30 cellular contexts compared by ENCODE assay signal in genomic region chr11:75600356-75600755, GRCh38.
"Had no signal": no experiment of that assay in that cellular context is flagged by ENCODE, and none has a peak within 500 bp of the region (broad histone marks: within the 10 kb centered on the region; RNA-seq: fewer than 3 reads in every experiment).

No MANE protein-coding gene starts in this region.

- ATAC-seq: left cardiac atrium; left lobe of liver; left ventricle myocardium superior; lower lobe of right lung; naive thymus-derived CD8-positive, alpha-beta T cell; pancreas; right cardiac atrium; sciatic nerve; stimulated activated naive B cell treated with anti-CD40 and anti-IgM and Interleukin-4, amounts not matched to agents 10 μg/mL and 1 μg/mL and 100 μg/mL, for 72 hours; stimulated activated naive CD8-positive, alpha-beta T cell treated with anti-CD3 and anti-CD28 coated beads, Interleukin-15, Interleukin-2, amounts not matched to agents 100 U/mL and 50 U/mL, for 24 hours had no signal

- DNase-seq: kidney glomerular epithelial cell; left cardiac atrium; left ventricle myocardium superior; lower lobe of right lung; mammary epithelial cell; mesenchymal stem cell; naive thymus-derived CD8-positive, alpha-beta T cell; nucleus accumbens; pancreas; retina; right cardiac atrium; stimulated activated CD4-positive, alpha-beta T cell treated with anti-CD3 and anti-CD28 coated beads, Interleukin-12 subunit alpha, Interleukin-12 subunit beta, amount 100 ng/mL, for 4 hours; stimulated activated CD4-positive, alpha-beta T cell treated with anti-CD3 and anti-CD28 coated beads, Interleukin-15, amount 100 ng/mL, for 24 hours; stimulated activated CD4-positive, alpha-beta T cell treated with anti-CD3 and anti-CD28 coated beads, Interleukin-2, amount 100 ng/mL, for 24 hours; stimulated activated CD4-positive, alpha-beta T cell treated with anti-CD3 and anti-CD28 coated beads, Interleukin-4, amount 100 ng/mL, for 1 hour; stimulated activated naive B cell treated with anti-CD40 and anti-IgM and Interleukin-4, amounts not matched to agents 10 μg/mL and 1 μg/mL and 100 μg/mL, for 72 hours; stimulated activated naive CD8-positive, alpha-beta T cell treated with anti-CD3 and anti-CD28 coated beads, Interleukin-15, Interleukin-2, amounts not matched to agents 100 U/mL and 50 U/mL, for 24 hours; stomach; testis; thyroid gland; transverse colon; upper lobe of left lung had no signal

- FAIRE-seq: keratinocyte, pancreas had no signal

- H3K27ac Mint-ChIP-seq: naive thymus-derived CD8-positive, alpha-beta T cell; nephron; stimulated activated naive B cell treated with anti-CD40 and anti-IgM and Interleukin-4, amounts not matched to agents 10 μg/mL and 1 μg/mL and 100 μg/mL, for 72 hours had no signal

- H3K36me3 ChIP-seq: lower lobe of right lung, pancreas, prostate gland, stomach, thyroid gland, transverse colon, upper lobe of left lung, vagina had no signal

- H3K4me1 ChIP-seq: pancreas, prostate gland, testis, transverse colon, vagina had no signal

- H3K27ac ChIP-seq: lower lobe of right lung, pancreas, prostate gland, skin epidermis, stomach, testis, thyroid gland, transverse colon, upper lobe of left lung, vagina had no signal

- H3K27me3 ChIP-seq: pancreas, stomach, testis, thyroid gland, transverse colon, upper lobe of left lung, vagina had no signal

- H3K4me3 ChIP-seq: lower lobe of right lung, pancreas, prostate gland, skin epidermis, stomach, testis, thyroid gland, transverse colon, upper lobe of left lung, vagina had no signal

- H3K9me3 ChIP-seq: lower lobe of right lung, pancreas, prostate gland, stomach, testis, thyroid gland, transverse colon, upper lobe of left lung, vagina had no signal

- H3K36me3 Mint-ChIP-seq: naive thymus-derived CD8-positive, alpha-beta T cell; stimulated activated naive B cell treated with anti-CD40 and anti-IgM and Interleukin-4, amounts not matched to agents 10 μg/mL and 1 μg/mL and 100 μg/mL, for 72 hours had no signal

- H3K4me3 Mint-ChIP-seq: naive thymus-derived CD8-positive, alpha-beta T cell; nephron; neural crest cell; stimulated activated naive B cell treated with anti-CD40 and anti-IgM and Interleukin-4, amounts not matched to agents 10 μg/mL and 1 μg/mL and 100 μg/mL, for 72 hours had no signal

- H3K9me3 Mint-ChIP-seq: naive thymus-derived CD8-positive, alpha-beta T cell; nephron; neural crest cell; stimulated activated naive B cell treated with anti-CD40 and anti-IgM and Interleukin-4, amounts not matched to agents 10 μg/mL and 1 μg/mL and 100 μg/mL, for 72 hours had no signal
